11 cellular contexts compared by ENCODE assay signal in the genomic region with DNA sequence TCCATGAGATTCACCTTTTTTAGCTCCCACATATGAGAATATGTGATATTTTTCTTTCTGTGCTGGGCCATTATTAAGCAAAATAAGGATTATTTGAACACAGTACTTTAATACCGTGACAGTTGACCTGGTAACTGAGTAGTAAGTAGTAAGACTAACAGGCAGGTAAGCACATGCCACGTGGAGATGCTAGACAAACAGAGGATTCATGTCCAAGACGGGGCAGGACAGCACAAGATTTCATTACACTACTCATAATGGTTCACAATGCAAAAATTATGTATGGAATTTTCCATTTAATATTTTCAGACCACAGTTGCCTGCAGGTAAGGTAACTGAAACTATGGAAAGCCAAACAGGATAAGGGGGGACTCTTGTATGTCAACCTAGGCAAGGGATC. TPM values are rescaled to one million over a fixed set of nuclear protein-coding genes. Genes with fewer than 3 reads are reported as not detected.
"Had no signal": no experiment of that assay in that cellular context is flagged by ENCODE, and none has a peak within 500 bp of the region (broad histone marks: within the 10 kb centered on the region; RNA-seq: fewer than 3 reads in every experiment).

No MANE protein-coding gene starts in this region.

RNA-seq across cellular contexts. Expression of a gene that starts 22.3 kb away (rescaled TPM):
- total RNA-seq: activated naive CD4-positive, alpha-beta T cell treated with anti-CD3 and anti-CD28 coated beads for 36 hours; activated naive CD4-positive, alpha-beta T cell treated with anti-CD3 and anti-CD28 coated beads, Interleukin-2, amount 50 U/mL, for 72 hours; activated naive CD8-positive, alpha-beta T cell treated with anti-CD3 and anti-CD28 coated beads for 36 hours; activated T-helper 2 cell treated with anti-CD3 and anti-CD28 coated beads, Interferon-gamma antibody, Interleukin-2, Interleukin-4, amounts not matched to agents 10 μg/mL and 5 μg/mL and 100 μg/mL, durations not matched to agents 14 hours and 24 hours and 36 hours; ascending aorta had no signal

RNA-seq across cellular contexts. Expression of a gene that starts 34.4 kb away (rescaled TPM):
- total RNA-seq: activated naive CD4-positive, alpha-beta T cell treated with anti-CD3 and anti-CD28 coated beads for 36 hours; activated T-helper 1 cell treated with anti-CD3 and anti-CD28 coated beads, Interleukin-12 subunit alpha, Interleukin-12 subunit beta, Interleukin-2, Interleukin-4 antibody, amounts not matched to agents 30 ng/mL and 10 ng/mL and 1 ng/mL, durations not matched to agents 14 hours and 24 hours and 36 hours; activated T-helper 17 cell treated with anti-CD3 and anti-CD28 coated beads, Interleukin-2, amount 50 U/mL, for 72 hours; activated T-helper 2 cell treated with anti-CD3 and anti-CD28 coated beads, Interferon-gamma antibody, Interleukin-2, Interleukin-4, amounts not matched to agents 10 μg/mL and 5 μg/mL and 100 μg/mL, durations not matched to agents 14 hours and 24 hours and 36 hours; ascending aorta; astrocyte; body of pancreas; bronchial epithelial cell; cardiac muscle cell had no signal
